In the genomic region with DNA sequence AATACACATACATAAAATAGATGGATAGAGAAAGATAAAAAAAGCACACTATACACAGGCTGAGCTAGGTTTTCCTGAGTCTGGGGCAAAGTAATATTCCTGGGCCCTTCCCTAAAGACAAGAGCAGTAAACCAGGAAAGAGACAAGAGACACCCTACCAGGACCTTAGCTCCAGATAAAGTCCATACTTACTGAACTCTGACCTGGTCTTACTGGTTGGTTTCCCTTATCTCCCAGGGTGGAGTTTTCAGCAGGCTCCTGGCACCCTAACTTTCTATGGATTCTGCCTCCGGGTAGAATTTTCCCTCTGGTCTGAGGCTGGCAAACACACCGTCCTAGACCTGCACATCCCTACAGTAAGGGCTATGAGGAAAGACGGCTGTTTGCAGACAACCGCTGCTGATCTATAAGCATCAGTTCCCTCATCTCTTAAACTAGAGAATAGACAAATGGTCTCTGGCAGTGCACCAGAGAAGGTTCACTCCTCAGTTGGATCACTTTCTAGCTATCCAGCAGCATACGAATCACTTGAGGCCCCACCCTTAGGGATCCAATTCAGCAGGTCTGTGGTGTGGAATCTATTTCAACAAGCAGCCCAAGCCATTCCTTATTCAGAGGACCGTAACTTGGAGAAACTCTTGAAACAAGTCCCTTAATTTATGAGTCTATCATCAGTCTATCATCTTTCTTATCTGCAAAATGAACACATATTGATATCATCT, we compare ENCODE assay signal across 1 cellular context.
TF ChIP-seq lines count a peak whose summit lies in the region.

No MANE protein-coding gene starts in this region.

TF ChIP-seq in IMR-90, 13 proteins besides CTCF, POLR2A, EP300 and RAD21 (continued from another document):
- TF ChIP-seq, protein P1, sequence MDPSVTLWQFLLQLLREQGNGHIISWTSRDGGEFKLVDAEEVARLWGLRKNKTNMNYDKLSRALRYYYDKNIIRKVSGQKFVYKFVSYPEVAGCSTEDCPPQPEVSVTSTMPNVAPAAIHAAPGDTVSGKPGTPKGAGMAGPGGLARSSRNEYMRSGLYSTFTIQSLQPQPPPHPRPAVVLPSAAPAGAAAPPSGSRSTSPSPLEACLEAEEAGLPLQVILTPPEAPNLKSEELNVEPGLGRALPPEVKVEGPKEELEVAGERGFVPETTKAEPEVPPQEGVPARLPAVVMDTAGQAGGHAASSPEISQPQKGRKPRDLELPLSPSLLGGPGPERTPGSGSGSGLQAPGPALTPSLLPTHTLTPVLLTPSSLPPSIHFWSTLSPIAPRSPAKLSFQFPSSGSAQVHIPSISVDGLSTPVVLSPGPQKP (IDR thresholded peaks at IDR 0.05; ENCODE audit: borderline replicate concordance, low read depth, low read length): no peak
- TF ChIP-seq CHD1 (IDR thresholded peaks at IDR 0.05; ENCODE audit: low read depth, low read length): no peak
- no peak for TF ChIP-seq FOS (IDR thresholded peaks at IDR 0.05; ENCODE audit: low read depth, low read length)
- TF ChIP-seq SMC3 (IDR thresholded peaks at IDR 0.05; ENCODE audit: low read depth, low read length): no peak
